In the genomic region with DNA sequence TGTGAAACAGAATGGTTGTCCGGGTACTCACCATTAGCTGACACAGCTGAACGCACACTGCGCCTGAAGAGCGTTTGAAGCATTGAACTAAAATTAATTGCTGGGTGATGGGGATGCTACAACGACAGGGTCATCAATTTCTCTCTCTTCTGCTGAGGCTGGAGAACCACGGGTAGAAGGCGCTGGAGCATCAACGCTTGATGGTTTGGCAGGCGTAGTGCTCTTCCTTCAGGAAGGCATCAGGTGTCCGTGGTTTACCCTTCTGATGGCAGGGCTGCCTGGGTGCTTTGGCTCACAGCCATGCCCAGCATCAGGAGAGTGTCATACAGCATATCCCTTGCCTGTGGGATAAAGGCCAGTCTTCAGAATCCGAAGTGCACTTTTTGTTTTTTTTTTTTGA, we compare ENCODE assay signal across 12 cellular contexts. TPM values are rescaled to one million over a fixed set of nuclear protein-coding genes. Genes with fewer than 3 reads are reported as not detected.
DNase-seq lines count a peak whose midpoint lies in the region; ATAC-seq, FAIRE-seq and TF ChIP-seq lines count a peak whose summit lies in the region.
"Had no signal": no experiment of that assay in that cellular context is flagged by ENCODE, and none has a peak within 500 bp of the region (broad histone marks: within the 10 kb centered on the region; RNA-seq: fewer than 3 reads in every experiment).

No MANE protein-coding gene starts in this region.

- FAIRE-seq in GM19239 (lab: Jason Lieb, UNC), result peak; percentile 98

- TF ChIP-seq CTCF in OCI-LY1 (IDR thresholded peaks at IDR 0.05; ENCODE audit: low read length) (no peak), GM13976 (IDR thresholded peaks at IDR 0.05; ENCODE audit: borderline replicate concordance, control extremely low read depth, extremely low read depth, insufficient read depth, missing control alignments) (no peak)

- H3K4me2 ChIP-seq in OCI-LY1 (ENCODE audit: low read length), result peak overlapping the region; percentile 91

- ATAC-seq in left lobe of liver, result no peak
- ATAC-seq in HG03520 (IDR thresholded peaks at IDR 0.05; ENCODE audit: unreplicated experiment), result no peak
- ATAC-seq: left ventricle myocardium superior had no signal

- peaks cover 5% of the 10 kb centered on the region; the same call in 1 of the 2 replicates for H3K79me2 ChIP-seq in OCI-LY1 (ENCODE audit: insufficient read depth, low read length)

- H3K4me1 ChIP-seq in OCI-LY1 (ENCODE audit: insufficient read depth, low read length, severe bottlenecking), result peaks cover 77% of the 10 kb centered on the region

- no peak overlapping the region for H2AFZ ChIP-seq in OCI-LY1 (ENCODE audit: low read length)

- peak overlapping the region; percentile 74 for H3K4me3 ChIP-seq in OCI-LY1 (ENCODE audit: low read depth, low read length, poor library complexity, severe bottlenecking)

- peak overlapping the region; percentile 100 for H3K27ac ChIP-seq in OCI-LY1 (ENCODE audit: low read depth, low read length, poor library complexity, severe bottlenecking)
- H3K27ac ChIP-seq: 22Rv1 had no signal

- peaks cover 28% of the 10 kb centered on the region for H3K36me3 ChIP-seq in OCI-LY1 (ENCODE audit: insufficient read depth, low read length)

- in situ Hi-C loops in GM13976 (cut with MboI; ENCODE audit: low sequenced_read_pairs, unreplicated experiment), result no loop called here

- H3K9me3 ChIP-seq in OCI-LY1 (ENCODE audit: low read length), result no peaks in the 10 kb centered on the region

- H3K9ac ChIP-seq in OCI-LY1 (ENCODE audit: low read length), result peak overlapping the region; percentile 82

- DNase-seq in DMS153 treated with DMSO at 0.1 percent for 48 hours (lab: John Stamatoyannopoulos, UW; ENCODE audit: unreplicated experiment) (peak; percentile 23), DMS153 (lab: John Stamatoyannopoulos, UW) (no peak), GM19239 (ENCODE audit: insufficient read length, low spot score) (no peak), myocyte (ENCODE audit: low read depth) (peak; percentile 30), left lobe of liver (ENCODE audit: low spot score) (no peak), GM13976 (ENCODE audit: low spot score) (no peak)
- DNase-seq: left ventricle myocardium superior, NCI-H446, occipital lobe had no signal

- peaks cover 10% of the 10 kb centered on the region for H3F3A ChIP-seq in OCI-LY1 (ENCODE audit: insufficient read depth, low read length)

- H3K27me3 ChIP-seq in OCI-LY1 (ENCODE audit: insufficient read depth, low read length), result no peaks in the 10 kb centered on the region

- H4K20me1 ChIP-seq in OCI-LY1 (ENCODE audit: insufficient read depth, low read length), result no peaks in the 10 kb centered on the region

- no peaks in the 10 kb centered on the region for H3K9me2 ChIP-seq in OCI-LY1 (ENCODE audit: low read depth, low read length)

RNA-seq across cellular contexts. Expression of a gene that starts 46.9 kb away (rescaled TPM):
- not detected in 2 replicates for total RNA-seq in myocyte
- polyA plus RNA-seq in myocyte (2012), result 0.42 TPM
- total RNA-seq in left lobe of liver, result not detected
- total RNA-seq: left ventricle myocardium superior, occipital lobe had no signal

Comparison
In these comparisons a context has a peak if more than half of its experiments do, and no peak if none do; other contexts are left out.
1. DNase-seq: peak in DMS153 treated with DMSO at 0.1 percent for 48 hours (single experiment) and myocyte (single experiment); none in DMS153 (single experiment), GM19239 (single experiment), left lobe of liver (single experiment) and GM13976 (single experiment).